In genomic region chr7:132192809-132193208, GRCh38 we compare ENCODE assay signal across 8 cellular contexts.
"Had no signal": no experiment of that assay in that cellular context is flagged by ENCODE, and none has a peak within 500 bp of the region (broad histone marks: within the 10 kb centered on the region; RNA-seq: fewer than 3 reads in every experiment).

No MANE protein-coding gene starts in this region.

- H3K36me3 ChIP-seq: HAP-1 had no signal

- H3K4me2 ChIP-seq: GM23338 had no signal

- H2AFZ ChIP-seq: GM23248, GM23338 had no signal

- H3K27ac Mint-ChIP-seq: GM23338, H9 had no signal

- H3K4me1 ChIP-seq: HAP-1 had no signal

- H3K4me3 ChIP-seq: GM23248, GM23338, HAP-1 had no signal

- H3K9me3 ChIP-seq: HAP-1 had no signal

- DNase-seq: GM23248, GOT3, H7, H9, HCEC 1CT had no signal

- H3K4me3 Mint-ChIP-seq: GM23338, H9 had no signal

- H3K27ac ChIP-seq: GM23248 had no signal

- H3K9ac ChIP-seq: GM23248 had no signal

- FAIRE-seq: H54 had no signal
